Comparison of ENCODE assay signal across 19 cellular contexts in genomic region chr17:14616508-14616907, GRCh38.
"Had no signal": no experiment of that assay in that cellular context is flagged by ENCODE, and none has a peak within 500 bp of the region (broad histone marks: within the 10 kb centered on the region; RNA-seq: fewer than 3 reads in every experiment).

No MANE protein-coding gene starts in this region.

- ATAC-seq: activated CD8-positive, alpha-beta T cell treated with anti-CD3 and anti-CD28 coated beads, Interleukin-2, amount 10 ng/mL, durations not matched to agents 7 days and 5 days; sciatic nerve; upper lobe of right lung had no signal

- H3K27ac Mint-ChIP-seq: activated B cell treated with CpG ODN at 0.5 μM for 24 hours; activated CD8-positive, alpha-beta T cell treated with anti-CD3 and anti-CD28 coated beads, Interleukin-2, amount 10 ng/mL, durations not matched to agents 7 days and 5 days; activated naive CD8-positive, alpha-beta T cell treated with anti-CD3 and anti-CD28 coated beads for 36 hours; brain; T-helper 2 cell treated with Interferon-gamma antibody and Interleukin-4, amounts not matched to agents 5 μg/mL and 100 μg/mL, for 36 hours had no signal

- H3K9me3 Mint-ChIP-seq: neural crest cell had no signal

- H3K36me3 Mint-ChIP-seq: brain had no signal

- H3K4me1 Mint-ChIP-seq: activated B cell treated with CpG ODN at 0.5 μM for 24 hours; activated naive CD8-positive, alpha-beta T cell treated with anti-CD3 and anti-CD28 coated beads for 36 hours; brain had no signal

- H3K4me3 Mint-ChIP-seq: activated B cell treated with CpG ODN at 0.5 μM for 24 hours; activated CD8-positive, alpha-beta T cell treated with anti-CD3 and anti-CD28 coated beads, Interleukin-2, amount 10 ng/mL, durations not matched to agents 7 days and 5 days; activated naive CD8-positive, alpha-beta T cell treated with anti-CD3 and anti-CD28 coated beads for 36 hours; brain; neural crest cell; T-helper 2 cell treated with Interferon-gamma antibody and Interleukin-4, amounts not matched to agents 5 μg/mL and 100 μg/mL, for 36 hours had no signal

- DNase-seq: activated B cell treated with CpG ODN at 0.5 μM for 24 hours; activated CD4-positive, alpha-beta T cell treated with anti-CD3 and anti-CD28 coated beads for 48 hours; activated CD8-positive, alpha-beta memory T cell treated with anti-CD3 and anti-CD28 coated beads, Interleukin-2, amount 50 U/mL, for 4 hours; activated CD8-positive, alpha-beta T cell treated with anti-CD3 and anti-CD28 coated beads, Interleukin-2, amount 10 ng/mL, durations not matched to agents 7 days and 5 days; activated gamma-delta T cell treated with Interleukin-2 at 50 U/mL for 16 hours; activated naive CD8-positive, alpha-beta T cell treated with anti-CD3 and anti-CD28 coated beads for 36 hours; activated T-cell treated with anti-CD3 and anti-CD28 coated beads, Interleukin-2, amount 50 U/mL, for 48 hours; amygdala; central memory CD4-positive, alpha-beta T cell; ovary; stimulated activated CD4-positive, alpha-beta T cell treated with anti-CD3 and anti-CD28 coated beads, Interleukin-12 subunit alpha, Interleukin-12 subunit beta, amount 100 ng/mL, for 4 hours; stimulated activated CD4-positive, alpha-beta T cell treated with anti-CD3 and anti-CD28 coated beads, Interleukin-2, amount 100 ng/mL, for 24 hours; stomach; testis; upper lobe of right lung had no signal
